15 cellular contexts compared by ENCODE assay signal in the genomic region with DNA sequence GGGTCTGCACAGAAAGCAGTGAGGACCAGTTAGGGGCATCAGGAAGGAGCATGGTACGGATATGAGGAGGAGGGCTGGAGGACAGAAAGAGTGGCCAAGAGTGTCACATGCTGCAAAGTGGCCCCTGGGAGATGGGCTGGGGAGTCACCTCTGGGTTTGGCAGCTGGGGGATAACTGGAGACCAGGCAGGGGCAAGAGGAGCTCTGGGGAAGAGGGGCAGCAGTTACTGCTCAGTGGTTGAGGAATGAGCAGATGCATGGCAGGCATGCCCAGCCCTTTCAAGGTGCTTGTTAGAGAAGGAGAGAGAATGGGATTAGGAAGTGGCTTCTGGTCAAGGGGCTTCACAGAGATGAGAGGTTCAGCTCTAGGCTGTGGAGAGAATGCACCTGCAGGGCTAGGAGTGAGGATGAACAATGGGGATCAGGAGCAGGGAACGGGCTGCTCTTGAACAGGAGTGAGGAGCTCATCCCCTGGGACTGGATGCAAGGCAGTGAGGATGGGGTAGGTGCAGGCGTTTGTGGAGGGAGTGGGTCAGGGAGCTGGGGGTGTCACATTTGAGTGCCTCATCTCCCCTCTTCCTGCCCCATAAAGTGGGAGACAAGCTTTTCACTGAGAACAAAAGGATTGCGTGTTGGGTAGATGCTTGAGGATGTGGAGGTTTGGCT.
A peak's percentile ranks its signal among the peaks of the same experiment; 100 is the strongest.
DNase-seq lines count a peak whose midpoint lies in the region; ATAC-seq, FAIRE-seq and TF ChIP-seq lines count a peak whose summit lies in the region.
"Had no signal": no experiment of that assay in that cellular context is flagged by ENCODE, and none has a peak within 500 bp of the region (broad histone marks: within the 10 kb centered on the region; RNA-seq: fewer than 3 reads in every experiment).

No MANE protein-coding gene starts in this region.

- FAIRE-seq in kidney (lab: Jason Lieb, UNC): no peak
- FAIRE-seq: H54 had no signal

- CTCF ChIA-PET in activated CD8-positive, alpha-beta memory T cell treated with anti-CD3 and anti-CD28 coated beads, Interleukin-2, amount 10 ng/mL, durations not matched to agents 7 days and 5 days (lab: Charles Lee): no interaction called here

- no peak for TF ChIP-seq POLR2A in spleen (IDR thresholded peaks at IDR 0.05)

- peaks cover 0 to 33% (median 0%) of the 10 kb centered on the region in 7 donors for H3K27me3 ChIP-seq in spleen (replicated peaks in 1 of 7)

- H3K4me1 ChIP-seq in kidney (ENCODE audit: control insufficient read depth in 1 of 2, insufficient read depth in 1 of 2, low read depth in 1 of 2, low read length in 2 of 2) (no peaks in the 10 kb centered on the region), spleen (peaks cover 0 to 3% (median 0%) of the 10 kb centered on the region in 6 donors)

- H3K9ac ChIP-seq in kidney (ENCODE audit: low read length in 2 of 2): no peak overlapping the region

- no peaks in the 10 kb centered on the region for H3K4me1 Mint-ChIP-seq in activated T-cell treated with anti-CD3 and anti-CD28 coated beads, Interleukin-2, amount 50 U/mL, for 24 hours (ENCODE audit: low read depth)
- no peaks in the 10 kb centered on the region for H3K4me1 Mint-ChIP-seq in activated CD8-positive, alpha-beta memory T cell treated with anti-CD3 and anti-CD28 coated beads, Interleukin-2, amount 10 ng/mL, durations not matched to agents 7 days and 5 days

- intact Hi-C loops in kidney (cut with DNase I) (no loop called here), spleen (cut with DNase I; ENCODE audit: low total_unique reads) (no loop called here)

- TF ChIP-seq CTCF in kidney (IDR thresholded peaks at IDR 0.05; ENCODE audit: borderline replicate concordance, extremely low read depth, insufficient read depth) (no peak), spleen (IDR thresholded peaks at IDR 0.05 in 8 of 11, conservative IDR thresholded peaks at IDR 0.05 in 3 of 11) (no peak)

- H3K4me3 ChIP-seq in kidney (ENCODE audit: low read length in 2 of 2) (no peak overlapping the region), spleen (no peak overlapping the region)

- no peaks in the 10 kb centered on the region for H3K36me3 ChIP-seq in kidney (ENCODE audit: control insufficient read depth in 1 of 2, insufficient read depth in 2 of 2, low read length in 2 of 2)
- no peaks in the 10 kb centered on the region for H3K36me3 ChIP-seq in spleen

- peak; percentile 12 for DNase-seq in activated T-cell treated with anti-CD3 and anti-CD28 coated beads, Interleukin-2, amount 50 U/mL, for 24 hours
- no peak for DNase-seq in activated T-cell treated with anti-CD3 and anti-CD28 coated beads, Interleukin-2, amount 50 U/mL, for 48 hours
- peak; percentile 37 for DNase-seq in activated CD8-positive, alpha-beta memory T cell treated with anti-CD3 and anti-CD28 coated beads, Interleukin-2, amount 10 ng/mL, durations not matched to agents 7 days and 5 days
- DNase-seq in kidney: peak; percentile 22
- DNase-seq in spleen: peak; percentile 23
- DNase-seq in DMS153 (lab: John Stamatoyannopoulos, UW): no peak
- no peak for DNase-seq in DMS53 treated with DMSO at 0.1 percent for 48 hours (lab: John Stamatoyannopoulos, UW; ENCODE audit: unreplicated experiment)
- DNase-seq: NCI-H1092, NCI-H146, NCI-H2081, NCI-H2227 treated with DMSO at 0.1 percent for 48 hours, NCI-H524 had no signal

- H3K27ac ChIP-seq in kidney (ENCODE audit: low read depth in 2 of 2, low read length in 2 of 2) (no peak overlapping the region), spleen (no peak overlapping the region)
- H3K27ac ChIP-seq: C4-2B had no signal

- peaks cover 4% of the 10 kb centered on the region for H3K27me3 Mint-ChIP-seq in activated T-cell treated with anti-CD3 and anti-CD28 coated beads, Interleukin-2, amount 50 U/mL, for 24 hours
- no peaks in the 10 kb centered on the region for H3K27me3 Mint-ChIP-seq in activated CD8-positive, alpha-beta memory T cell treated with anti-CD3 and anti-CD28 coated beads, Interleukin-2, amount 10 ng/mL, durations not matched to agents 7 days and 5 days

- WGBS in spleen, 5 donors: 60 to 85% (median 70%) methylated on average over 4 of the region's 4 CpGs

- H3K9me3 ChIP-seq in kidney (ENCODE audit: control insufficient read depth in 1 of 2, low read length in 2 of 2) (peaks cover 0 to 4% of the 10 kb centered on the region in 2 donors), spleen (peaks cover 0 to 7% (median 0%) of the 10 kb centered on the region in 8 donors)

- no peak overlapping the region for H3K27ac Mint-ChIP-seq in activated T-cell treated with anti-CD3 and anti-CD28 coated beads, Interleukin-2, amount 50 U/mL, for 24 hours
- H3K27ac Mint-ChIP-seq in activated CD8-positive, alpha-beta memory T cell treated with anti-CD3 and anti-CD28 coated beads, Interleukin-2, amount 10 ng/mL, durations not matched to agents 7 days and 5 days: no peak overlapping the region

- H3K4me3 Mint-ChIP-seq in activated T-cell treated with anti-CD3 and anti-CD28 coated beads, Interleukin-2, amount 50 U/mL, for 24 hours: no peak overlapping the region
- H3K4me3 Mint-ChIP-seq in activated CD8-positive, alpha-beta memory T cell treated with anti-CD3 and anti-CD28 coated beads, Interleukin-2, amount 10 ng/mL, durations not matched to agents 7 days and 5 days: no peak overlapping the region

- H3K9me3 Mint-ChIP-seq in activated T-cell treated with anti-CD3 and anti-CD28 coated beads, Interleukin-2, amount 50 U/mL, for 24 hours: no peaks in the 10 kb centered on the region
- no peaks in the 10 kb centered on the region for H3K9me3 Mint-ChIP-seq in activated CD8-positive, alpha-beta memory T cell treated with anti-CD3 and anti-CD28 coated beads, Interleukin-2, amount 10 ng/mL, durations not matched to agents 7 days and 5 days (ENCODE audit: low read depth)

- ATAC-seq in activated CD8-positive, alpha-beta memory T cell treated with anti-CD3 and anti-CD28 coated beads, Interleukin-2, amount 10 ng/mL, durations not matched to agents 7 days and 5 days: no peak
- no peak for ATAC-seq in HG03159 (IDR thresholded peaks at IDR 0.05; ENCODE audit: unreplicated experiment)

- H3K36me3 Mint-ChIP-seq in activated T-cell treated with anti-CD3 and anti-CD28 coated beads, Interleukin-2, amount 50 U/mL, for 24 hours (ENCODE audit: low read depth): no peaks in the 10 kb centered on the region
- no peaks in the 10 kb centered on the region for H3K36me3 Mint-ChIP-seq in activated CD8-positive, alpha-beta memory T cell treated with anti-CD3 and anti-CD28 coated beads, Interleukin-2, amount 10 ng/mL, durations not matched to agents 7 days and 5 days

Comparison
In these comparisons a context has a peak if more than half of its experiments do, and no peak if none do; other contexts are left out.
1. DNase-seq: peak in activated T-cell treated with anti-CD3 and anti-CD28 coated beads, Interleukin-2, amount 50 U/mL, for 24 hours (single experiment), activated CD8-positive, alpha-beta memory T cell treated with anti-CD3 and anti-CD28 coated beads, Interleukin-2, amount 10 ng/mL, durations not matched to agents 7 days and 5 days (single experiment), kidney (single experiment) and spleen (single experiment); none in activated T-cell treated with anti-CD3 and anti-CD28 coated beads, Interleukin-2, amount 50 U/mL, for 48 hours (0 of 2), DMS153 (single experiment) and DMS53 treated with DMSO at 0.1 percent for 48 hours (single experiment).